In genomic region chr1:16643476-16644178, GRCh38 we compare ENCODE assay signal across 8 cellular contexts. TPM values are rescaled to one million over a fixed set of nuclear protein-coding genes. Genes with fewer than 3 reads are reported as not detected.
A peak's percentile ranks its signal among the peaks of the same experiment; 100 is the strongest.
DNase-seq lines count a peak whose midpoint lies in the region; ATAC-seq and TF ChIP-seq lines count a peak whose summit lies in the region.
"Not testable (repeated sequence)": the region's sequence is repeated elsewhere in the genome, so short reads cannot be mapped to it uniquely, and the experiment has no call there.

No MANE protein-coding gene starts in this region.

- 44% methylated on average over 11 of the region's 11 CpGs for WGBS in mesenchymal stem cell

- not testable (repeated sequence) for H3K36me3 Mint-ChIP-seq in activated naive CD4-positive, alpha-beta T cell treated with anti-CD3 and anti-CD28 coated beads for 36 hours (ENCODE audit: low read depth)

- CTCF ChIA-PET in activated naive CD4-positive, alpha-beta T cell treated with anti-CD3 and anti-CD28 coated beads for 36 hours (lab: Charles Lee), result interaction anchor here (0.6 kb wide), 1 partner anchor 64 kb away, joined by 4 read pairs; no protein-coding TSS in a partner anchor

- TF ChIP-seq CTCF in C4-2B (conservative IDR thresholded peaks at IDR 0.05); Peyer's patch (IDR thresholded peaks at IDR 0.05); fibroblast of lung (conservative IDR thresholded peaks at IDR 0.05 in 1 of 2, IDR thresholded peaks at IDR 0.05 in 1 of 2; ENCODE audit: low read depth in 1 of 2, low read length in 2 of 2): not testable (repeated sequence)

- not testable (repeated sequence) for H3K27ac Mint-ChIP-seq in activated naive CD4-positive, alpha-beta T cell treated with anti-CD3 and anti-CD28 coated beads for 36 hours

- H3K18ac ChIP-seq in mesenchymal stem cell (ENCODE audit: low read depth in 1 of 2, low read length in 2 of 2), result peak overlapping the region in 1 of 2 experiments; percentile 97

- intact Hi-C loops in activated naive CD4-positive, alpha-beta T cell treated with anti-CD3 and anti-CD28 coated beads for 36 hours (cut with micrococcal nuclease), result not testable (repeated sequence)

- H4K91ac ChIP-seq in mesenchymal stem cell (ENCODE audit: low read length), result peak overlapping the region; percentile 19

- H3K9me3 Mint-ChIP-seq in activated naive CD4-positive, alpha-beta T cell treated with anti-CD3 and anti-CD28 coated beads for 36 hours, result not testable (repeated sequence)

- peak overlapping the region; percentile 99 for H4K8ac ChIP-seq in mesenchymal stem cell (ENCODE audit: low read length)

- not testable (repeated sequence) for H4K20me1 ChIP-seq in fibroblast of lung (ENCODE audit: control insufficient read depth, extremely low read depth, insufficient read depth, low read length)

- H3K23ac ChIP-seq in mesenchymal stem cell (ENCODE audit: low read length in 2 of 2), result peak overlapping the region in 1 of 2 experiments; percentile 72

- not testable (repeated sequence) for H3K4me1 Mint-ChIP-seq in activated naive CD4-positive, alpha-beta T cell treated with anti-CD3 and anti-CD28 coated beads for 36 hours (ENCODE audit: low read depth)

- peak overlapping the region; percentile 94 for H3K9ac ChIP-seq in fibroblast of lung (ENCODE audit: insufficient read depth, low read length)
- peak overlapping the region; percentile 93 for H3K9ac ChIP-seq in mesenchymal stem cell (ENCODE audit: low read length)

- not testable (repeated sequence) for H3K14ac ChIP-seq in mesenchymal stem cell (ENCODE audit: low read length in 2 of 2)

- H2AK5ac ChIP-seq in mesenchymal stem cell (ENCODE audit: low read length, severe bottlenecking), result not testable (repeated sequence)

- H3K4ac ChIP-seq in mesenchymal stem cell (ENCODE audit: low read depth in 1 of 2, low read length in 2 of 2), result peak overlapping the region; percentile 46 to 99

- H3K27me3 ChIP-seq in Peyer's patch; fibroblast of lung (ENCODE audit: control insufficient read depth, insufficient read depth, low read length); mesenchymal stem cell (ENCODE audit: control insufficient read depth in 1 of 2, insufficient read depth in 1 of 2, low read length in 2 of 2): not testable (repeated sequence)

- H3K4me2 ChIP-seq in fibroblast of lung (ENCODE audit: extremely low read depth, insufficient read depth, low read length) (peak overlapping the region; percentile 100), mesenchymal stem cell (ENCODE audit: low read length, poor library complexity, severe bottlenecking) (peak overlapping the region; percentile 87)

- peak; percentile 10 for ATAC-seq in GM21390 (IDR thresholded peaks at IDR 0.05; ENCODE audit: unreplicated experiment)
- peak; percentile 3 for ATAC-seq in HG03460 (IDR thresholded peaks at IDR 0.05; ENCODE audit: unreplicated experiment)

- H2BK12ac ChIP-seq in mesenchymal stem cell (ENCODE audit: low read length in 2 of 2), result not testable (repeated sequence)

- peaks cover 45% of the 10 kb centered on the region for H3K79me1 ChIP-seq in mesenchymal stem cell (replicated peaks; ENCODE audit: low read length, poor library complexity, severe bottlenecking)

- H2BK5ac ChIP-seq in mesenchymal stem cell (ENCODE audit: low read depth, low read length, poor library complexity, severe bottlenecking), result not testable (repeated sequence)

- H2BK120ac ChIP-seq in mesenchymal stem cell (ENCODE audit: low read depth, low read length), result peak overlapping the region; percentile 71

- peak; percentile 34 to 66 (median 54) for DNase-seq in Peyer's patch
- peak; percentile 41 for DNase-seq in activated naive CD4-positive, alpha-beta T cell treated with anti-CD3 and anti-CD28 coated beads for 36 hours
- DNase-seq in fibroblast of lung (ENCODE audit: low read depth in 2 of 2), result not testable (repeated sequence)
- peak; percentile 51 for DNase-seq in mesenchymal stem cell
- DNase-seq in stimulated activated CD4-positive, alpha-beta T cell treated with anti-CD3 and anti-CD28 coated beads, Interleukin-12 subunit alpha, Interleukin-12 subunit beta, amount 100 ng/mL, for 4 hours, result peak; percentile 3

- H2AFZ ChIP-seq in fibroblast of lung (ENCODE audit: low read length) (peak overlapping the region; percentile 91), mesenchymal stem cell (ENCODE audit: low read depth, low read length) (peak overlapping the region; percentile 100)

- not testable (repeated sequence) for H3K4me3 Mint-ChIP-seq in activated naive CD4-positive, alpha-beta T cell treated with anti-CD3 and anti-CD28 coated beads for 36 hours

- H3K4me3 ChIP-seq in Peyer's patch, result peak overlapping the region; percentile 58 to 78 (median 62)
- peak overlapping the region; percentile 72 to 98 (median 88) for H3K4me3 ChIP-seq in fibroblast of lung (replicated peaks in 1 of 4; ENCODE audit: control extremely low read depth in 1 of 4, insufficient read depth in 1 of 4, low read depth in 3 of 4, low read length in 4 of 4)
- peak overlapping the region; percentile 84 to 95 for H3K4me3 ChIP-seq in mesenchymal stem cell (ENCODE audit: insufficient read depth in 1 of 2, low read depth in 1 of 2, low read length in 2 of 2)

- H3K36me3 ChIP-seq in Peyer's patch; fibroblast of lung (ENCODE audit: control insufficient read depth, insufficient read depth, low read length): not testable (repeated sequence)
- peaks cover 0 to 10% of the 10 kb centered on the region in 2 experiments for H3K36me3 ChIP-seq in mesenchymal stem cell (ENCODE audit: control insufficient read depth in 1 of 2, insufficient read depth in 2 of 2, low read depth in 1 of 2, low read length in 2 of 2)

- peaks cover 26% of the 10 kb centered on the region for H3K79me2 ChIP-seq in fibroblast of lung (ENCODE audit: control insufficient read depth, insufficient read depth, low read length)

- not testable (repeated sequence) for H2BK15ac ChIP-seq in mesenchymal stem cell (ENCODE audit: low read depth, poor library complexity, severe bottlenecking)

- H3K4me1 ChIP-seq in Peyer's patch, result peaks cover 7 to 32% (median 23%) of the 10 kb centered on the region in 4 donors
- not testable (repeated sequence) for H3K4me1 ChIP-seq in fibroblast of lung (ENCODE audit: control insufficient read depth, extremely low read depth, insufficient read depth, low read length)
- H3K4me1 ChIP-seq in mesenchymal stem cell (ENCODE audit: control insufficient read depth, insufficient read depth, low read depth, low read length), result peaks cover 24% of the 10 kb centered on the region

- TF ChIP-seq POLR2A in Peyer's patch (IDR thresholded peaks at IDR 0.05), result not testable (repeated sequence)

- H3K27ac ChIP-seq in C4-2B (peak overlapping the region; percentile 82), Peyer's patch (peak overlapping the region; percentile 78 to 87 (median 83)), fibroblast of lung (ENCODE audit: insufficient read depth, low read length) (peak overlapping the region; percentile 83)
- not testable (repeated sequence) for H3K27ac ChIP-seq in mesenchymal stem cell (ENCODE audit: low read length, poor library complexity, severe bottlenecking)

- not testable (repeated sequence) for H3K27me3 Mint-ChIP-seq in activated naive CD4-positive, alpha-beta T cell treated with anti-CD3 and anti-CD28 coated beads for 36 hours (ENCODE audit: low read depth)

- H3K9me3 ChIP-seq in Peyer's patch; fibroblast of lung (ENCODE audit: control insufficient read depth, insufficient read depth, low read depth, low read length); mesenchymal stem cell (ENCODE audit: control insufficient read depth, low read length): not testable (repeated sequence)

RNA-seq across cellular contexts. Expression of gene RNU1-3, which starts 23.1 kb away (rescaled TPM):
- total RNA-seq in Peyer's patch, result under 1 TPM; under 0.01 TPM
- 1,000 to 10,000 TPM; 1,341 to 1,386 TPM for total RNA-seq in activated naive CD4-positive, alpha-beta T cell treated with anti-CD3 and anti-CD28 coated beads for 36 hours
- under 0.01 and 3,997 TPM in 2 replicates for total RNA-seq in fibroblast of lung
- polyA plus RNA-seq in fibroblast of lung, result not detected in 2 replicates
- 44.1 and 65.6 TPM in 2 replicates for polyA plus RNA-seq in fibroblast of lung (2012)
- polyA minus RNA-seq in fibroblast of lung (ENCODE audit: low replicate concordance), result under 0.01 TPM in 2 replicates
- not detected for polyA plus RNA-seq in mesenchymal stem cell (2013, experiment 1 of 2)
- polyA plus RNA-seq in mesenchymal stem cell (2013, experiment 2 of 2), result not detected

RNA-seq across cellular contexts. Expression of gene NBPF1, which starts 30.3 kb away (rescaled TPM):
- 100 to 1,000 TPM in 3 of 4 donors, 10 to 100 TPM in 1; 73.9 to 145 (median 115) TPM for total RNA-seq in Peyer's patch
- 1 to 10 TPM; 1.6 to 1.9 TPM for total RNA-seq in activated naive CD4-positive, alpha-beta T cell treated with anti-CD3 and anti-CD28 coated beads for 36 hours
- 50.3 and 92.3 TPM in 2 replicates for total RNA-seq in fibroblast of lung
- 25.3 and 27.2 TPM in 2 replicates for polyA plus RNA-seq in fibroblast of lung
- polyA plus RNA-seq in fibroblast of lung (2012), result 17.5 and 19.9 TPM in 2 replicates
- 20.0 and 24.3 TPM in 2 replicates for polyA minus RNA-seq in fibroblast of lung (ENCODE audit: low replicate concordance)
- 17.1 TPM for polyA plus RNA-seq in mesenchymal stem cell (2013, experiment 1 of 2)
- 15.7 TPM for polyA plus RNA-seq in mesenchymal stem cell (2013, experiment 2 of 2)

Comparison
In these comparisons a context has a peak if more than half of its experiments do, and no peak if none do; other contexts are left out.
1. RNA of gene NBPF1, which starts 30.3 kb away (total RNA-seq): 73.9 to 145 TPM in Peyer's patch and 50.3 to 92.3 TPM in fibroblast of lung; 1.6 to 1.9 TPM in activated naive CD4-positive, alpha-beta T cell treated with anti-CD3 and anti-CD28 coated beads for 36 hours; every median in the first group is over 10 times any median in the second.
2. Peak in every context shown above with its lines, with median percentiles within 50 percentile points of each other: H3K4me3 ChIP-seq.